In the genomic region with DNA sequence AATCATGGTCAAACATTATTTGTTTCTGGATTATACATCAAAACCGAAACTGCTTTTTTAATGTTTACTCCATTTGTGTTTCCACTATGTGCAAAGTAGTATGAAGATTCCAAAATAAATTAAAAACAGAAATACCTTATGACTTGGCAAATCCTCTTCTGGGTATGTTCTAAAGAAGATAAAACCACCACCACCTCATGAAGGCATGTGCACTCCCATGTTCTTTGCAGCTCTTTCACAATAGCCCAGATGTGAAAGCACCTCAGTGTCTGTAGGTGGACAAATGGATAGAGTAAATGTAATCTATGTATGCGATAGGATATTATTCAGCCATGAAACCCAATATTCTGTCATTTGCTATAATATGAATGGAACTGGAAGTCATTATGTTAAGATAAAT, we compare ENCODE assay signal across 14 cellular contexts.
DNase-seq lines count a peak whose midpoint lies in the region; ATAC-seq lines count a peak whose summit lies in the region.
"Had no signal": no experiment of that assay in that cellular context is flagged by ENCODE, and none has a peak within 500 bp of the region (broad histone marks: within the 10 kb centered on the region; RNA-seq: fewer than 3 reads in every experiment).

No MANE protein-coding gene starts in this region.

- H3K4me3 ChIP-seq in iPS-20b (ENCODE audit: low read length), result 0 out of 2 replicates have a peak overlapping the region, but pooled peaks have one; percentile 22
- H3K4me3 ChIP-seq: Peyer's patch had no signal

- no peaks in the 10 kb centered on the region for H3K4me1 ChIP-seq in iPS-20b (ENCODE audit: insufficient read depth, low read length)
- H3K4me1 ChIP-seq: Peyer's patch had no signal

- POLR2A ChIA-PET in activated CD4-positive, alpha-beta memory T cell treated with anti-CD3 and anti-CD28 coated beads for 36 hours (lab: Charles Lee), result no interaction called here

- H3K36me3 ChIP-seq in KOPT-K1 (ENCODE audit: insufficient read depth, low read length) (no peaks in the 10 kb centered on the region), iPS-20b (ENCODE audit: insufficient read depth, low read depth, low read length) (no peaks in the 10 kb centered on the region)
- H3K36me3 ChIP-seq: Peyer's patch had no signal

- DNase-seq in activated naive CD4-positive, alpha-beta T cell treated with anti-CD3 and anti-CD28 coated beads for 36 hours, result no peak
- no peak for DNase-seq in activated naive CD4-positive, alpha-beta T cell treated with anti-CD3 and anti-CD28 coated beads, Interleukin-2, amount 10 ng/mL, durations not matched to agents 7 days and 5 days
- DNase-seq in activated CD4-positive, alpha-beta memory T cell treated with anti-CD3 and anti-CD28 coated beads for 36 hours, result peak; percentile 25
- DNase-seq in SK-N-DZ (ENCODE audit: low spot score), result no peak
- DNase-seq: ACHN, DMS79, GOT3, NCI-H1694 treated with DMSO at 0.1 percent for 48 hours, Peyer's patch had no signal

- no peaks in the 10 kb centered on the region for H3K9me3 Mint-ChIP-seq in activated naive CD4-positive, alpha-beta T cell treated with anti-CD3 and anti-CD28 coated beads for 36 hours
- no peaks in the 10 kb centered on the region for H3K9me3 Mint-ChIP-seq in activated naive CD4-positive, alpha-beta T cell treated with anti-CD3 and anti-CD28 coated beads, Interleukin-2, amount 10 ng/mL, durations not matched to agents 7 days and 5 days
- no peaks in the 10 kb centered on the region for H3K9me3 Mint-ChIP-seq in activated CD4-positive, alpha-beta memory T cell treated with anti-CD3 and anti-CD28 coated beads for 36 hours

- CTCF ChIA-PET in activated naive CD4-positive, alpha-beta T cell treated with anti-CD3 and anti-CD28 coated beads for 36 hours (lab: Charles Lee), result interaction anchor here (0.6 to 1.0 kb wide), 2 partner anchors 8 to 130 kb away, joined by 3 to 6 read pairs; no protein-coding TSS in a partner anchor
- CTCF ChIA-PET in activated naive CD4-positive, alpha-beta T cell treated with anti-CD3 and anti-CD28 coated beads, Interleukin-2, amount 10 ng/mL, durations not matched to agents 7 days and 5 days (lab: Charles Lee), result no interaction called here
- CTCF ChIA-PET in activated CD4-positive, alpha-beta memory T cell treated with anti-CD3 and anti-CD28 coated beads for 36 hours (lab: Charles Lee), result no interaction called here

- no peak overlapping the region for H3K4me3 Mint-ChIP-seq in activated naive CD4-positive, alpha-beta T cell treated with anti-CD3 and anti-CD28 coated beads for 36 hours
- no peak overlapping the region for H3K4me3 Mint-ChIP-seq in activated naive CD4-positive, alpha-beta T cell treated with anti-CD3 and anti-CD28 coated beads, Interleukin-2, amount 10 ng/mL, durations not matched to agents 7 days and 5 days
- no peak overlapping the region for H3K4me3 Mint-ChIP-seq in activated CD4-positive, alpha-beta memory T cell treated with anti-CD3 and anti-CD28 coated beads for 36 hours

- no peaks in the 10 kb centered on the region for H3K27me3 ChIP-seq in iPS-20b (ENCODE audit: insufficient read depth, low read length)
- H3K27me3 ChIP-seq: Peyer's patch had no signal

- H3K27ac ChIP-seq in KOPT-K1 (ENCODE audit: low read depth, low read length, poor library complexity, severe bottlenecking) (peak overlapping the region; percentile 8), iPS-20b (ENCODE audit: low read length) (no peak overlapping the region)
- H3K27ac ChIP-seq: C4-2B, Peyer's patch had no signal

- H3K9ac ChIP-seq in iPS-20b (ENCODE audit: low read depth, low read length), result no peak overlapping the region

- peaks cover 9% of the 10 kb centered on the region for H3K27me3 Mint-ChIP-seq in activated naive CD4-positive, alpha-beta T cell treated with anti-CD3 and anti-CD28 coated beads for 36 hours (ENCODE audit: low read depth)
- peaks cover 14% of the 10 kb centered on the region for H3K27me3 Mint-ChIP-seq in activated naive CD4-positive, alpha-beta T cell treated with anti-CD3 and anti-CD28 coated beads, Interleukin-2, amount 10 ng/mL, durations not matched to agents 7 days and 5 days
- H3K27me3 Mint-ChIP-seq in activated CD4-positive, alpha-beta memory T cell treated with anti-CD3 and anti-CD28 coated beads for 36 hours, result peaks cover 47% of the 10 kb centered on the region

- intact Hi-C loops in activated naive CD4-positive, alpha-beta T cell treated with anti-CD3 and anti-CD28 coated beads for 36 hours (cut with micrococcal nuclease), result loop anchor here (5.0 kb wide), 1 partner anchor 122 kb away; no protein-coding TSS in a partner anchor
- intact Hi-C loops in activated CD4-positive, alpha-beta memory T cell treated with anti-CD3 and anti-CD28 coated beads for 36 hours (cut with micrococcal nuclease), result loop anchor here (1.0 to 10.0 kb wide), 2 partner anchors 8 to 695 kb away; no protein-coding TSS in a partner anchor

- peak overlapping the region; percentile 59 for H3K27ac Mint-ChIP-seq in activated naive CD4-positive, alpha-beta T cell treated with anti-CD3 and anti-CD28 coated beads for 36 hours
- no peak overlapping the region for H3K27ac Mint-ChIP-seq in activated naive CD4-positive, alpha-beta T cell treated with anti-CD3 and anti-CD28 coated beads, Interleukin-2, amount 10 ng/mL, durations not matched to agents 7 days and 5 days
- peak overlapping the region; percentile 70 for H3K27ac Mint-ChIP-seq in activated CD4-positive, alpha-beta memory T cell treated with anti-CD3 and anti-CD28 coated beads for 36 hours

- no peaks in the 10 kb centered on the region for H3K36me3 Mint-ChIP-seq in activated naive CD4-positive, alpha-beta T cell treated with anti-CD3 and anti-CD28 coated beads for 36 hours (ENCODE audit: low read depth)
- no peaks in the 10 kb centered on the region for H3K36me3 Mint-ChIP-seq in activated naive CD4-positive, alpha-beta T cell treated with anti-CD3 and anti-CD28 coated beads, Interleukin-2, amount 10 ng/mL, durations not matched to agents 7 days and 5 days
- H3K36me3 Mint-ChIP-seq in activated CD4-positive, alpha-beta memory T cell treated with anti-CD3 and anti-CD28 coated beads for 36 hours, result no peaks in the 10 kb centered on the region

- peaks cover 11% of the 10 kb centered on the region for H3K9me3 ChIP-seq in KOPT-K1 (ENCODE audit: insufficient read depth, low read length, poor library complexity, severe bottlenecking)
- H3K9me3 ChIP-seq in iPS-20b (ENCODE audit: insufficient read depth, low read depth, low read length), result peaks cover 98% of the 10 kb centered on the region
- H3K9me3 ChIP-seq: Peyer's patch had no signal

- peaks cover 18% of the 10 kb centered on the region for H3K4me1 Mint-ChIP-seq in activated naive CD4-positive, alpha-beta T cell treated with anti-CD3 and anti-CD28 coated beads for 36 hours (ENCODE audit: low read depth)
- H3K4me1 Mint-ChIP-seq in activated naive CD4-positive, alpha-beta T cell treated with anti-CD3 and anti-CD28 coated beads, Interleukin-2, amount 10 ng/mL, durations not matched to agents 7 days and 5 days, result peaks cover 8% of the 10 kb centered on the region
- H3K4me1 Mint-ChIP-seq in activated CD4-positive, alpha-beta memory T cell treated with anti-CD3 and anti-CD28 coated beads for 36 hours (ENCODE audit: low read depth), result peaks cover 30% of the 10 kb centered on the region

- no peak for ATAC-seq in HG03469 (IDR thresholded peaks at IDR 0.05; ENCODE audit: unreplicated experiment)
- ATAC-seq: HCT116 had no signal
